ENCODE assay signal across 8 cellular contexts in genomic region chr2:24972315-24972958, GRCh38. TPM values are rescaled to one million over a fixed set of nuclear protein-coding genes. Genes with fewer than 3 reads are reported as not detected.
A peak's percentile ranks its signal among the peaks of the same experiment; 100 is the strongest.
DNase-seq lines count a peak whose midpoint lies in the region; ATAC-seq and TF ChIP-seq lines count a peak whose summit lies in the region.

No MANE protein-coding gene starts in this region.

- intact Hi-C loops in Caco-2 (cut with micrococcal nuclease; ENCODE audit: unreplicated experiment): loop anchor here (2.0 kb wide), 1 partner anchor 52 kb away; the partner anchor contains the start of gene ADCY3

- no peaks in the 10 kb centered on the region for H3K9me3 Mint-ChIP-seq in Caco-2 (ENCODE audit: unreplicated experiment)
- no peaks in the 10 kb centered on the region for H3K9me3 Mint-ChIP-seq in T-cell

- H3K27me3 Mint-ChIP-seq in Caco-2 (ENCODE audit: insufficient read depth, unreplicated experiment) (no peaks in the 10 kb centered on the region), T-cell (no peaks in the 10 kb centered on the region)

- H3K4me3 ChIP-seq in Caco-2 (ENCODE audit: low read depth, low read length): peak overlapping the region; percentile 55
- peak overlapping the region; percentile 91 for H3K4me3 ChIP-seq in Jurkat, Clone E6-1 (ENCODE audit: low read length)
- H3K4me3 ChIP-seq in brain microvascular endothelial cell (ENCODE audit: low read depth, low read length): peak overlapping the region; percentile 91

- DNase-seq in Caco-2: peak; percentile 38 to 44
- DNase-seq in Jurkat, Clone E6-1 (ENCODE audit: low read depth, low spot score): peak; percentile 51
- DNase-seq in T-cell: peak in 27 of 34 experiments; percentile 10 to 49 (median 29)
- peak; percentile 30 for DNase-seq in brain microvascular endothelial cell
- DNase-seq in inferior parietal cortex (ENCODE audit: extremely low spot score): peak; percentile 61
- DNase-seq in smooth muscle cell of the brain vasculature (ENCODE audit: low read depth, low spot score): peak; percentile 37
- no peak for DNase-seq in mesenteric fat pad (ENCODE audit: low spot score)

- H3K36me3 Mint-ChIP-seq in Caco-2 (ENCODE audit: insufficient read depth, unreplicated experiment): peaks cover 17% of the 10 kb centered on the region
- H3K36me3 Mint-ChIP-seq in T-cell: peaks cover 3% of the 10 kb centered on the region

- H3K36me3 ChIP-seq in Caco-2 (ENCODE audit: control insufficient read depth, insufficient read depth, low read length) (no peaks in the 10 kb centered on the region), brain microvascular endothelial cell (replicated peaks) (no peaks in the 10 kb centered on the region)

- ATAC-seq in T-cell (replicated peaks in 1 of 4) (no peak), HG03175 (IDR thresholded peaks at IDR 0.05; ENCODE audit: unreplicated experiment) (no peak)

- POLR2A ChIA-PET in Caco-2 (lab: Charles Lee): no interaction called here
- POLR2A ChIA-PET in T-cell (lab: Charles Lee): interaction anchor here in 1 of 2 donors (1.0 kb wide), 1 partner anchor 28 kb away, joined by 3 read pairs; no protein-coding TSS in a partner anchor

- H3K4me3 Mint-ChIP-seq in Caco-2 (ENCODE audit: unreplicated experiment) (peak overlapping the region; percentile 90), T-cell (peak overlapping the region; percentile 92 to 98 (median 97))

- in situ Hi-C loops in brain microvascular endothelial cell (cut with HindIII; ENCODE audit: low pct_ligation_motif_present, low sequenced_read_pairs): no loop called here

- TF ChIP-seq CTCF in Caco-2 (IDR thresholded peaks at IDR 0.05; ENCODE audit: insufficient read depth in 1 of 2, low read depth in 1 of 2, low read length in 1 of 2, severe bottlenecking in 1 of 2, unreplicated experiment in 1 of 2) (no peak), brain microvascular endothelial cell (IDR thresholded peaks at IDR 0.05; ENCODE audit: low read depth, low read length, missing control alignments) (no peak)

- no peaks in the 10 kb centered on the region for H3K9me3 ChIP-seq in Caco-2

- no peaks in the 10 kb centered on the region for H3K4me1 ChIP-seq in Caco-2

- H3K27ac ChIP-seq in brain microvascular endothelial cell: peak overlapping the region; percentile 97

- H3K4me1 Mint-ChIP-seq in Caco-2 (ENCODE audit: low read depth, unreplicated experiment) (no peaks in the 10 kb centered on the region), T-cell (peaks cover 22 to 31% (median 25%) of the 10 kb centered on the region in 3 donors)

- no peaks in the 10 kb centered on the region for H3K27me3 ChIP-seq in Caco-2 (replicated peaks; ENCODE audit: control insufficient read depth, insufficient read depth, low read length)
- H3K27me3 ChIP-seq in brain microvascular endothelial cell (replicated peaks): no peaks in the 10 kb centered on the region

- H3K27ac Mint-ChIP-seq in Caco-2 (ENCODE audit: unreplicated experiment) (peak overlapping the region; percentile 98), T-cell (peak overlapping the region; percentile 100)

- CTCF ChIA-PET in Caco-2 (lab: Charles Lee) (interaction anchor here (1.0 to 1.9 kb wide), 3 partner anchors 69 to 160 kb away, joined by 4 to 10 read pairs (median 6); partner anchors contain the start of gene EFR3B), T-cell (lab: Charles Lee) (interaction anchor here in 1 of 2 donors (0.6 to 1.7 kb wide), 3 partner anchors 157 to 448 kb away, joined by 5 to 8 read pairs (median 8); no protein-coding TSS in a partner anchor)

- TSS peak; percentile 92 for BruUV-seq in Caco-2 (replicated peaks; lab: Mats Ljungman, UMichigan)

RNA-seq across cellular contexts. Expression of gene DNAJC27, which starts 0.7 kb away (rescaled TPM):
- 5.1 and 6.1 TPM in 2 replicates for total RNA-seq in Caco-2 (2022)
- polyA plus RNA-seq in Jurkat, Clone E6-1 (2012; ENCODE audit: insufficient read depth, insufficient read length): 4.0 TPM
- 10 to 100 TPM; 10.0 to 15.2 (median 12.7) TPM for total RNA-seq in T-cell
- total RNA-seq in mesenteric fat pad: 10.5 TPM

RNA-seq across cellular contexts. Expression of gene ADCY3, which starts 52.4 kb away (rescaled TPM):
- total RNA-seq in Caco-2 (2022) (71.3 and 75.6 TPM in 2 replicates), T-cell (10 to 100 TPM; 21.4 to 35.6 (median 32.8) TPM), mesenteric fat pad (216 TPM)
- 31.8 TPM for polyA plus RNA-seq in Jurkat, Clone E6-1 (2012; ENCODE audit: insufficient read depth, insufficient read length)
